Comparison of ENCODE assay signal across 11 cellular contexts in the genomic region with DNA sequence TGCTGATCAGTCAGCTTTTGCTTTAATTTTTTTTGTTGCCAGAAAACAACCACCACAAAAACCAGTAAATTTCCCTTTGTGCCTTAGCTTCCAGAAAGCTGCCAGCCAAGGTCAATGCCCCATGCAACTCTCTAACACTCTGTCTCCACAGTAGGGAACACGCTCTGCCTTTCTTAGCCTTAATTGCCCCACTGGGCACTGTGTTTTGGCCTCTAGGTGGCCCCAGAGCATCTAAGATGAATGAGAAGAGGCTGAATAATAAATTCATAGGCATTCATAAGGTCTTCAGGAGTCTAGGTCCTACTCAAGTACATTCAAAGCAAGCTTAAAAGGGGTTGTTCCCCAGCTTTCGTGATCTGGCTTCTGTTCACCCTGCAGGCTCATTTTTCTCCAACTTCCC. TPM values are rescaled to one million over a fixed set of nuclear protein-coding genes. Genes with fewer than 3 reads are reported as not detected.
DNase-seq lines count a peak whose midpoint lies in the region; ATAC-seq and TF ChIP-seq lines count a peak whose summit lies in the region.
"Had no signal": no experiment of that assay in that cellular context is flagged by ENCODE, and none has a peak within 500 bp of the region (broad histone marks: within the 10 kb centered on the region; RNA-seq: fewer than 3 reads in every experiment).

No MANE protein-coding gene starts in this region.

- H3K27me3 ChIP-seq in HCT116 (ENCODE audit: insufficient read depth, low read length) (peaks cover 9% of the 10 kb centered on the region; the same call in 1 of the 2 replicates), SU-DHL-6 (ENCODE audit: low read length) (no peaks in the 10 kb centered on the region)

- ATAC-seq in HCT116 (peak; percentile 76), GM18498 (IDR thresholded peaks at IDR 0.05; ENCODE audit: unreplicated experiment) (no peak)

- H3F3A ChIP-seq in SU-DHL-6 (ENCODE audit: insufficient read depth): no peaks in the 10 kb centered on the region

- H3K79me2 ChIP-seq in HCT116 (ENCODE audit: insufficient read depth, low read length) (no peaks in the 10 kb centered on the region), SU-DHL-6 (ENCODE audit: insufficient read depth, low read length) (no peaks in the 10 kb centered on the region)

- H3K4me3 ChIP-seq in HCT116 (replicated peaks in 1 of 2; ENCODE audit: low read depth in 1 of 2, low read length in 2 of 2) (no peak overlapping the region), SU-DHL-6 (ENCODE audit: insufficient read depth, low read length, poor library complexity, severe bottlenecking) (no peak overlapping the region), foreskin fibroblast (ENCODE audit: low read depth in 1 of 2, low read length in 2 of 2) (no peak overlapping the region)

- H3K9me2 ChIP-seq in HCT116 (ENCODE audit: insufficient read depth): no peaks in the 10 kb centered on the region
- H3K9me2 ChIP-seq in SU-DHL-6 (replicated peaks; ENCODE audit: insufficient read depth, low read length): no peaks in the 10 kb centered on the region

- BruUV-seq in HCT116 (replicated peaks; lab: Mats Ljungman, UMichigan): no TSS peak

- H3K9ac ChIP-seq in HCT116 (ENCODE audit: low read length) (no peak overlapping the region), SU-DHL-6 (ENCODE audit: low read length) (no peak overlapping the region)

- H2AFZ ChIP-seq in HCT116 (ENCODE audit: low read depth, low read length, poor library complexity, severe bottlenecking) (no peak overlapping the region), SU-DHL-6 (ENCODE audit: low read depth, low read length, severe bottlenecking) (no peak overlapping the region)

- POLR2A ChIA-PET in HCT116 (lab: Charles Lee): no interaction called here

- H3K4me1 ChIP-seq in HCT116 (ENCODE audit: control insufficient read depth in 1 of 2, insufficient read depth in 2 of 2, low read length in 2 of 2): no peaks in the 10 kb centered on the region

- RAD21 ChIA-PET in HCT116 (lab: Charles Lee; ENCODE audit: low non-redundant PET in 1 of 2, low total read pairs in 2 of 2, uncharacterized antibody in 2 of 2, unreplicated experiment in 2 of 2): no interaction called here

- H3K27ac ChIP-seq in HCT116 (ENCODE audit: low read depth, low read length) (no peak overlapping the region), SU-DHL-6 (ENCODE audit: low read depth, low read length) (no peak overlapping the region)

- DNase-seq in SIG-M5 treated with dmso at 0.1 percent for 504 hours (lab: John Stamatoyannopoulos, UW; ENCODE audit: unreplicated experiment) (peak; percentile 7), SIG-M5 (lab: John Stamatoyannopoulos, UW) (no peak), HCT116 (ENCODE audit: low read depth, low spot score) (peak; percentile 8), myocyte (ENCODE audit: low read depth) (peak; percentile 3), foreskin fibroblast (no peak), kidney glomerular epithelial cell (lab: John Stamatoyannopoulos, UW) (no peak)

- no peak for TF ChIP-seq POLR2A in HCT116 (IDR thresholded peaks at IDR 0.05; ENCODE audit: borderline replicate concordance, extremely low read depth, insufficient read depth, insufficient read length)

- peak; percentile 62 for TF ChIP-seq RAD21 in HCT116 (IDR thresholded peaks at IDR 0.05; ENCODE audit: low read depth)

- no peaks in the 10 kb centered on the region for H3K36me3 ChIP-seq in HCT116 (ENCODE audit: control insufficient read depth in 1 of 2, insufficient read depth in 2 of 2, low read length in 2 of 2)
- no peaks in the 10 kb centered on the region for H3K36me3 ChIP-seq in SU-DHL-6 (ENCODE audit: low read length)

- H3K4me2 ChIP-seq in HCT116 (ENCODE audit: low read length) (no peak overlapping the region), SU-DHL-6 (ENCODE audit: low read depth, low read length, poor library complexity, severe bottlenecking) (no peak overlapping the region)

- H3K9me3 ChIP-seq in HCT116 (ENCODE audit: control insufficient read depth in 1 of 2, insufficient read depth in 1 of 2, low read depth in 1 of 2, low read length in 2 of 2): no peaks in the 10 kb centered on the region
- H3K9me3 ChIP-seq in SU-DHL-6 (ENCODE audit: insufficient read depth, low read length): no peaks in the 10 kb centered on the region

- CTCF ChIA-PET in HCT116 (lab: Charles Lee): interaction anchor here (1.1 to 1.2 kb wide), 2 partner anchors 170 to 176 kb away, joined by 3 to 4 read pairs; no protein-coding TSS in a partner anchor

- intact Hi-C loops in HCT116 (cut with micrococcal nuclease): loop anchor here (1.0 to 5.0 kb wide), 3 partner anchors 102 to 217 kb away; no protein-coding TSS in a partner anchor

- peak; percentile 42 to 53 (median 51); a peak in 5 of 6 replicates for TF ChIP-seq CTCF in HCT116 (IDR thresholded peaks at IDR 0.05 in 2 of 3, conservative IDR thresholded peaks at IDR 0.05 in 1 of 3; ENCODE audit: borderline replicate concordance in 1 of 3, insufficient read depth in 1 of 3, low read depth in 2 of 3, low read length in 2 of 3)
- peak; percentile 28 for TF ChIP-seq CTCF in SU-DHL-6 (IDR thresholded peaks at IDR 0.05; ENCODE audit: insufficient read depth, low read length, poor library complexity, severe bottlenecking)
- TF ChIP-seq CTCF in foreskin fibroblast (IDR thresholded peaks at IDR 0.05; ENCODE audit: low read depth, low read length): no peak

- H4K20me1 ChIP-seq in HCT116 (ENCODE audit: insufficient read depth): no peaks in the 10 kb centered on the region
- H4K20me1 ChIP-seq in SU-DHL-6 (ENCODE audit: low read depth, low read length): no peaks in the 10 kb centered on the region

TF ChIP-seq in HCT116, 20 proteins besides CTCF, POLR2A, EP300 and RAD21:
- TF ChIP-seq JUND (IDR thresholded peaks at IDR 0.05) (no peak), YY1 (IDR thresholded peaks at IDR 0.05; ENCODE audit: extremely low read depth, insufficient replicate concordance, low read depth, low read length) (no peak)
- TF ChIP-seq, protein P1, sequence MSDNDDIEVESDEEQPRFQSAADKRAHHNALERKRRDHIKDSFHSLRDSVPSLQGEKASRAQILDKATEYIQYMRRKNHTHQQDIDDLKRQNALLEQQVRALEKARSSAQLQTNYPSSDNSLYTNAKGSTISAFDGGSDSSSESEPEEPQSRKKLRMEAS (IDR thresholded peaks at IDR 0.05): no peak

RNA-seq across cellular contexts. Expression of a gene that starts 57.7 kb away (rescaled TPM):
- total RNA-seq in HCT116 (2021; ENCODE audit: unreplicated experiment) (not detected), myocyte (not detected in 2 replicates)
- polyA plus RNA-seq in HCT116 (2012): not detected in 2 replicates
- polyA plus RNA-seq in myocyte (2012): not detected
- total RNA-seq: CD4-positive, CD25-positive, alpha-beta regulatory T cell; pulmonary artery endothelial cell; urinary bladder had no signal
- polyA plus RNA-seq: CD4-positive, CD25-positive, alpha-beta regulatory T cell; urinary bladder had no signal

Comparison
In these comparisons a context has a peak if more than half of its experiments do, and no peak if none do; other contexts are left out.
1. DNase-seq: peak in SIG-M5 treated with dmso at 0.1 percent for 504 hours (single experiment), HCT116 (single experiment) and myocyte (single experiment); none in SIG-M5 (single experiment), foreskin fibroblast (0 of 2) and kidney glomerular epithelial cell (single experiment).